ENCODE assay signal across 29 cellular contexts in genomic region chr6:108746411-108746810, GRCh38.
A peak's percentile ranks its signal among the peaks of the same experiment; 100 is the strongest.
DNase-seq lines count a peak whose midpoint lies in the region; ATAC-seq, FAIRE-seq and TF ChIP-seq lines count a peak whose summit lies in the region.
"Had no signal": no experiment of that assay in that cellular context is flagged by ENCODE, and none has a peak within 500 bp of the region (broad histone marks: within the 10 kb centered on the region; RNA-seq: fewer than 3 reads in every experiment).

No MANE protein-coding gene starts in this region.

- no peak overlapping the region for H3K9ac ChIP-seq in Loucy (ENCODE audit: low read depth, low read length, poor library complexity, severe bottlenecking)
- H3K9ac ChIP-seq in keratinocyte (ENCODE audit: control insufficient read depth, extremely low read depth, insufficient read depth, low read length): no peak overlapping the region

- WGBS in body of pancreas, 2 donors: 39 to 92% methylated on average over 6 of the region's 6 CpGs

- no peaks in the 10 kb centered on the region for H3F3A ChIP-seq in Loucy (ENCODE audit: low read depth)

- H3K79me2 ChIP-seq in Loucy (ENCODE audit: insufficient read depth, low read length): no peaks in the 10 kb centered on the region
- H3K79me2 ChIP-seq in keratinocyte (ENCODE audit: control insufficient read depth, insufficient read depth, low read length): no peaks in the 10 kb centered on the region

- DNase-seq in body of pancreas (peak in 3 of 4 donors; percentile 37 to 60 (median 43)), keratinocyte (ENCODE audit: low read depth, low spot score) (no peak), NAMALWA (ENCODE audit: low spot score) (no peak), natural killer cell (no peak), NCI-H2029 (lab: John Stamatoyannopoulos, UW) (no peak)
- DNase-seq in stimulated activated effector memory CD8-positive, alpha-beta T cell treated with anti-CD3 and anti-CD28 coated beads, Interleukin-12 subunit alpha, Interleukin-12 subunit beta, amount 100 ng/mL, for 72 hours (ENCODE audit: low spot score in 2 of 2): no peak
- DNase-seq: activated CD4-positive, alpha-beta T cell treated with anti-CD3 and anti-CD28 coated beads for 4 hours; activated effector memory CD4-positive, alpha-beta T cell treated with Interleukin-2 at 50 U/mL for 16 hours; CD8-positive, alpha-beta T cell; colonic mucosa; effector CD4-positive, alpha-beta T cell; glutamatergic neuron; HFFc6; NCI-H1048; NCI-H748 treated with DMSO at 0.1 percent for 48 hours; substantia nigra; SW 1271; T-helper 9 cell; upper lobe of right lung had no signal

- peaks cover 2 to 27% of the 10 kb centered on the region in 2 donors for H3K27me3 Mint-ChIP-seq in natural killer cell (ENCODE audit: low read depth in 2 of 2)

- peak; percentile 95 for FAIRE-seq in keratinocyte (lab: Jason Lieb, UNC)
- FAIRE-seq: islet of Langerhans, RCC 7860 had no signal

- no peak overlapping the region for H3K4me3 ChIP-seq in Loucy (ENCODE audit: low read length, poor library complexity, severe bottlenecking)
- H3K4me3 ChIP-seq in body of pancreas: no peak overlapping the region
- no peak overlapping the region for H3K4me3 ChIP-seq in keratinocyte (ENCODE audit: control insufficient read depth in 2 of 3, extremely low read depth in 1 of 3, insufficient read depth in 2 of 3, low read depth in 1 of 3, low read length in 3 of 3)
- H3K4me3 ChIP-seq: colonic mucosa, GM23338, upper lobe of right lung had no signal

- H3K4me1 ChIP-seq in Loucy (ENCODE audit: insufficient read depth, low read length, poor library complexity, severe bottlenecking) (peaks cover 17% of the 10 kb centered on the region), body of pancreas (peaks cover 58% of the 10 kb centered on the region), keratinocyte (ENCODE audit: control insufficient read depth, extremely low read depth, insufficient read depth, low read length) (peaks cover 33% of the 10 kb centered on the region)
- H3K4me1 ChIP-seq: colonic mucosa had no signal

- no peak for ATAC-seq in body of pancreas
- ATAC-seq in stimulated activated effector memory CD8-positive, alpha-beta T cell treated with anti-CD3 and anti-CD28 coated beads, Interleukin-12 subunit alpha, Interleukin-12 subunit beta, amount 100 ng/mL, for 72 hours: peak; percentile 54
- no peak for ATAC-seq in natural killer cell
- ATAC-seq in GM19467 (IDR thresholded peaks at IDR 0.05; ENCODE audit: unreplicated experiment): no peak
- ATAC-seq: CD8-positive, alpha-beta T cell; GM23338; natural killer cell treated with Interleukin-12 subunit alpha and Interleukin-12 subunit beta and Interleukin-15 and Interleukin-18, amount 100 ng/mL, for 72 hours; stimulated activated memory B cell treated with anti-CD40 and anti-IgM and Interleukin-4, amounts not matched to agents 10 μg/mL and 1 μg/mL and 100 μg/mL, for 72 hours; upper lobe of right lung had no signal

- peak overlapping the region; percentile 81 for H2AFZ ChIP-seq in Loucy (ENCODE audit: low read length)
- no peak overlapping the region for H2AFZ ChIP-seq in keratinocyte (ENCODE audit: control insufficient read depth, low read length)
- H2AFZ ChIP-seq: GM23338 had no signal

- H3K9me3 ChIP-seq in Loucy (ENCODE audit: insufficient read depth, low read depth, low read length) (no peaks in the 10 kb centered on the region), body of pancreas (peaks cover 0 to 3% (median 0%) of the 10 kb centered on the region in 3 donors), keratinocyte (ENCODE audit: control insufficient read depth, low read depth, low read length) (no peaks in the 10 kb centered on the region)
- H3K9me3 ChIP-seq: colonic mucosa, upper lobe of right lung had no signal

- H3K4me1 Mint-ChIP-seq in stimulated activated effector memory CD8-positive, alpha-beta T cell treated with anti-CD3 and anti-CD28 coated beads, Interleukin-12 subunit alpha, Interleukin-12 subunit beta, amount 100 ng/mL, for 72 hours: peaks cover 4% of the 10 kb centered on the region
- H3K4me1 Mint-ChIP-seq in natural killer cell: no peaks in the 10 kb centered on the region

- no peaks in the 10 kb centered on the region for H3K27me3 ChIP-seq in Loucy (ENCODE audit: insufficient read depth, low read length, poor library complexity, severe bottlenecking)
- no peaks in the 10 kb centered on the region for H3K27me3 ChIP-seq in body of pancreas
- H3K27me3 ChIP-seq in keratinocyte (ENCODE audit: control insufficient read depth, extremely low read depth, insufficient read depth, low read length): no peaks in the 10 kb centered on the region
- H3K27me3 ChIP-seq: colonic mucosa, upper lobe of right lung had no signal

- H3K36me3 Mint-ChIP-seq in stimulated activated effector memory CD8-positive, alpha-beta T cell treated with anti-CD3 and anti-CD28 coated beads, Interleukin-12 subunit alpha, Interleukin-12 subunit beta, amount 100 ng/mL, for 72 hours: no peaks in the 10 kb centered on the region
- H3K36me3 Mint-ChIP-seq in natural killer cell: no peaks in the 10 kb centered on the region
- H3K36me3 Mint-ChIP-seq: activated naive CD8-positive, alpha-beta T cell; CD8-positive, alpha-beta T cell; natural killer cell treated with Interleukin-12 subunit alpha and Interleukin-12 subunit beta and Interleukin-15 and Interleukin-18, amount 100 ng/mL, for 72 hours; stimulated activated memory B cell treated with anti-CD40 and anti-IgM and Interleukin-4, amounts not matched to agents 10 μg/mL and 1 μg/mL and 100 μg/mL, for 72 hours had no signal

- intact Hi-C loops in body of pancreas (cut with DNase I): no loop called here
- intact Hi-C loops in natural killer cell (cut with micrococcal nuclease): no loop called here

- no peaks in the 10 kb centered on the region for H4K20me1 ChIP-seq in Loucy (ENCODE audit: insufficient read depth, low read length, poor library complexity, severe bottlenecking)
- no peaks in the 10 kb centered on the region for H4K20me1 ChIP-seq in keratinocyte (ENCODE audit: control insufficient read depth, extremely low read depth, insufficient read depth, low read length)

- TF ChIP-seq CTCF in Loucy (conservative IDR thresholded peaks at IDR 0.05; ENCODE audit: low read length) (no peak), body of pancreas (IDR thresholded peaks at IDR 0.05) (no peak), keratinocyte (optimal IDR thresholded peaks at IDR 0.05 in 1 of 3, IDR thresholded peaks at IDR 0.05 in 1 of 3, conservative IDR thresholded peaks at IDR 0.05 in 1 of 3; ENCODE audit: extremely low read depth in 1 of 3, insufficient read depth in 2 of 3, low read length in 3 of 3) (peak in 2 of 3 experiments; percentile 30 to 53), natural killer cell (IDR thresholded peaks at IDR 0.05) (no peak)

- H3K4me3 Mint-ChIP-seq in stimulated activated effector memory CD8-positive, alpha-beta T cell treated with anti-CD3 and anti-CD28 coated beads, Interleukin-12 subunit alpha, Interleukin-12 subunit beta, amount 100 ng/mL, for 72 hours: no peak overlapping the region
- no peak overlapping the region for H3K4me3 Mint-ChIP-seq in natural killer cell
- H3K4me3 Mint-ChIP-seq: activated naive CD8-positive, alpha-beta T cell; B cell; CD8-positive, alpha-beta T cell; GM23338; HFFc6; natural killer cell treated with Interleukin-12 subunit alpha and Interleukin-12 subunit beta and Interleukin-15 and Interleukin-18, amount 100 ng/mL, for 72 hours; stimulated activated memory B cell treated with anti-CD40 and anti-IgM and Interleukin-4, amounts not matched to agents 10 μg/mL and 1 μg/mL and 100 μg/mL, for 72 hours had no signal

- H3K36me3 ChIP-seq in Loucy (ENCODE audit: insufficient read depth, low read length): no peaks in the 10 kb centered on the region
- H3K36me3 ChIP-seq in body of pancreas (replicated peaks in 1 of 2; ENCODE audit: insufficient read depth in 1 of 2, low read depth in 2 of 2): no peaks in the 10 kb centered on the region
- no peaks in the 10 kb centered on the region for H3K36me3 ChIP-seq in keratinocyte (ENCODE audit: control insufficient read depth in 2 of 2, extremely low read depth in 1 of 2, insufficient read depth in 2 of 2, low read length in 2 of 2)
- H3K36me3 ChIP-seq: colonic mucosa, upper lobe of right lung had no signal

- H3K4me2 ChIP-seq in Loucy (ENCODE audit: low read depth, low read length, poor library complexity, severe bottlenecking) (peak overlapping the region; percentile 36), keratinocyte (ENCODE audit: control insufficient read depth, extremely low read depth, insufficient read depth, low read depth, low read length) (peak overlapping the region; percentile 42)
- H3K4me2 ChIP-seq: GM23338 had no signal

- H3K9me1 ChIP-seq in keratinocyte (ENCODE audit: control insufficient read depth, extremely low read depth, insufficient read depth, low read length): no peaks in the 10 kb centered on the region

- peak overlapping the region; percentile 30 to 67 (median 62) for H3K27ac ChIP-seq in body of pancreas
- H3K27ac ChIP-seq in keratinocyte (ENCODE audit: control insufficient read depth, insufficient read depth, low read length): peak overlapping the region; percentile 19
- H3K27ac ChIP-seq: colonic mucosa, upper lobe of right lung, VCaP had no signal

- no peak overlapping the region for H3K27ac Mint-ChIP-seq in stimulated activated effector memory CD8-positive, alpha-beta T cell treated with anti-CD3 and anti-CD28 coated beads, Interleukin-12 subunit alpha, Interleukin-12 subunit beta, amount 100 ng/mL, for 72 hours
- H3K27ac Mint-ChIP-seq in natural killer cell: no peak overlapping the region
- H3K27ac Mint-ChIP-seq: activated naive CD8-positive, alpha-beta T cell; B cell; CD8-positive, alpha-beta T cell; GM23338; HFFc6; natural killer cell treated with Interleukin-12 subunit alpha and Interleukin-12 subunit beta and Interleukin-15 and Interleukin-18, amount 100 ng/mL, for 72 hours; stimulated activated memory B cell treated with anti-CD40 and anti-IgM and Interleukin-4, amounts not matched to agents 10 μg/mL and 1 μg/mL and 100 μg/mL, for 72 hours had no signal

- no peaks in the 10 kb centered on the region for H3K9me3 Mint-ChIP-seq in stimulated activated effector memory CD8-positive, alpha-beta T cell treated with anti-CD3 and anti-CD28 coated beads, Interleukin-12 subunit alpha, Interleukin-12 subunit beta, amount 100 ng/mL, for 72 hours
- H3K9me3 Mint-ChIP-seq in natural killer cell: no peaks in the 10 kb centered on the region
- H3K9me3 Mint-ChIP-seq: CD8-positive, alpha-beta T cell; GM23338; HFFc6; natural killer cell treated with Interleukin-12 subunit alpha and Interleukin-12 subunit beta and Interleukin-15 and Interleukin-18, amount 100 ng/mL, for 72 hours; stimulated activated memory B cell treated with anti-CD40 and anti-IgM and Interleukin-4, amounts not matched to agents 10 μg/mL and 1 μg/mL and 100 μg/mL, for 72 hours had no signal

- dilution Hi-C loops in keratinocyte (cut with MboI; ENCODE audit: extremely low pct_ligation_motif_present, low sequenced_read_pairs): no loop called here

- no peaks in the 10 kb centered on the region for H3K9me2 ChIP-seq in Loucy (replicated peaks; ENCODE audit: low read depth, low read length)

- no peak for TF ChIP-seq POLR2A in body of pancreas (IDR thresholded peaks at IDR 0.05)

Comparison
In these comparisons a context has a peak if more than half of its experiments do, and no peak if none do; other contexts are left out.
1. CTCF ChIP-seq: peak in keratinocyte (2 of 3); none in Loucy (single experiment), body of pancreas (0 of 7) and natural killer cell (single experiment).
2. DNase-seq: peak in body of pancreas (3 of 4); none in keratinocyte (single experiment), stimulated activated effector memory CD8-positive, alpha-beta T cell treated with anti-CD3 and anti-CD28 coated beads, Interleukin-12 subunit alpha, Interleukin-12 subunit beta, amount 100 ng/mL, for 72 hours (0 of 2), NAMALWA (single experiment), natural killer cell (single experiment) and NCI-H2029 (single experiment).